ENCODE assay signal across 13 cellular contexts in the genomic region with DNA sequence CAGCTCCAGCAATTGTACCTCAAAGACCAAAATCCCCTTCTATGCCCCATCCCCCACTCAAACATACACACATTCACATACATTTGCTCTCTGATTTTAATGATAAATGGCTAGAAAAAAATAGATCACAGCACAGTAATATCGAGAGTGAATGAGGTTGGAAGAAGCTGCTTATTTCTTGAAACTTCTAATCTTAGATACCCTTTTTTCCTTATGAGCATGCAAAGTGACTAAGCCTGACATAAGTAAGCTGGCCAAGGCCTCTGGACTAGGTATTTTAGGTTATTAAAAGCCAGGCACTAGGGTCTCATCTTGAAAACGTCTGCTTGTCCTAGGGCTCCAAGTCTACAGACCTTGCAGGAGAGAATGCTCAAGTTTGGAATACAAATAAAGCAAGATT.
DNase-seq lines count a peak whose midpoint lies in the region; ATAC-seq and TF ChIP-seq lines count a peak whose summit lies in the region.
"Had no signal": no experiment of that assay in that cellular context is flagged by ENCODE, and none has a peak within 500 bp of the region (broad histone marks: within the 10 kb centered on the region; RNA-seq: fewer than 3 reads in every experiment).

No MANE protein-coding gene starts in this region.

- H3K36me3 ChIP-seq in muscle layer of duodenum (ENCODE audit: control insufficient read depth in 1 of 2, insufficient read depth in 2 of 2, low read length in 2 of 2): no peaks in the 10 kb centered on the region
- H3K36me3 ChIP-seq: lower lobe of right lung, thyroid gland had no signal

- peak; percentile 68 for ATAC-seq in GM18511 (IDR thresholded peaks at IDR 0.05; ENCODE audit: unreplicated experiment)
- ATAC-seq in GM21390 (IDR thresholded peaks at IDR 0.05; ENCODE audit: unreplicated experiment): peak; percentile 64
- ATAC-seq in HG03354 (IDR thresholded peaks at IDR 0.05; ENCODE audit: poor library complexity, severe bottlenecking, unreplicated experiment): peak; percentile 48
- ATAC-seq: lower lobe of right lung had no signal

- H3K27ac ChIP-seq in muscle layer of duodenum (ENCODE audit: low read length): peak overlapping the region; percentile 48
- H3K27ac ChIP-seq: epithelial cell of prostate, lower lobe of right lung had no signal

- H3K9me3 ChIP-seq in muscle layer of duodenum (ENCODE audit: control insufficient read depth in 1 of 2, low read length in 2 of 2): no peaks in the 10 kb centered on the region
- H3K9me3 ChIP-seq: lower lobe of right lung, thyroid gland had no signal

- no peak overlapping the region for H3K4me3 ChIP-seq in muscle layer of duodenum (ENCODE audit: low read depth in 1 of 2, low read length in 2 of 2)
- H3K4me3 ChIP-seq: lower lobe of right lung, thyroid gland had no signal

- DNase-seq in COR-L47 (lab: John Stamatoyannopoulos, UW) (no peak), erythroblast (lab: John Stamatoyannopoulos, UW) (no peak), KG1 (lab: John Stamatoyannopoulos, UW) (no peak), DMS79 treated with DMSO at 0.1 percent for 48 hours (lab: John Stamatoyannopoulos, UW) (no peak)
- DNase-seq: activated effector memory CD4-positive, alpha-beta T cell treated with anti-CD3 and anti-CD28 coated beads, Interleukin-2, amount 50 U/mL, for 16 hours; lower lobe of right lung; NCI-H146; thyroid gland had no signal

- TF ChIP-seq POLR2A in erythroblast (IDR thresholded peaks at IDR 0.05; ENCODE audit: low read length): no peak

- no peaks in the 10 kb centered on the region for H3K27me3 ChIP-seq in muscle layer of duodenum (ENCODE audit: low read depth, low read length)
- H3K27me3 ChIP-seq: thyroid gland had no signal

- H3K4me1 ChIP-seq in muscle layer of duodenum (ENCODE audit: control insufficient read depth in 1 of 2, insufficient read depth in 2 of 2, low read length in 2 of 2): peaks cover 11 to 42% of the 10 kb centered on the region in 2 donors
